Comparison of ENCODE assay signal across 8 cellular contexts in genomic region chr1:227316941-227317540, GRCh38. TPM values are rescaled to one million over a fixed set of nuclear protein-coding genes. Genes with fewer than 3 reads are reported as not detected.
DNase-seq lines count a peak whose midpoint lies in the region; ATAC-seq and TF ChIP-seq lines count a peak whose summit lies in the region.

No MANE protein-coding gene starts in this region.

- H3K9me3 Mint-ChIP-seq in endothelial cell (ENCODE audit: unreplicated experiment) (no peaks in the 10 kb centered on the region), nephron progenitor cell (no peaks in the 10 kb centered on the region)

- H3K36me3 Mint-ChIP-seq in endothelial cell (ENCODE audit: low read depth, unreplicated experiment) (peaks cover 4% of the 10 kb centered on the region), nephron progenitor cell (ENCODE audit: low read depth) (peaks cover 6% of the 10 kb centered on the region)

- H3K27ac Mint-ChIP-seq in endothelial cell (ENCODE audit: unreplicated experiment) (peak overlapping the region; percentile 85), nephron progenitor cell (peak overlapping the region; percentile 98)

- ATAC-seq in GM18909 (IDR thresholded peaks at IDR 0.05; ENCODE audit: poor library complexity, unreplicated experiment) = no peak
- ATAC-seq in HG03045 (IDR thresholded peaks at IDR 0.05; ENCODE audit: unreplicated experiment) = no peak

- H3K27me3 Mint-ChIP-seq in endothelial cell (ENCODE audit: unreplicated experiment) = peaks cover 3% of the 10 kb centered on the region
- H3K27me3 Mint-ChIP-seq in nephron progenitor cell (ENCODE audit: low read depth, poor library complexity) = peaks cover 15% of the 10 kb centered on the region

- peak overlapping the region; percentile 98 for H3K4me3 Mint-ChIP-seq in endothelial cell (ENCODE audit: unreplicated experiment)
- H3K4me3 Mint-ChIP-seq in nephron progenitor cell = peak overlapping the region; percentile 100

- no peak for TF ChIP-seq CTCF in endothelial cell (IDR thresholded peaks at IDR 0.05; ENCODE audit: unreplicated experiment)
- no peak for TF ChIP-seq CTCF in nephron progenitor cell (IDR thresholded peaks at IDR 0.05)

- peaks cover 14% of the 10 kb centered on the region for H3K4me1 Mint-ChIP-seq in endothelial cell (ENCODE audit: unreplicated experiment)
- H3K4me1 Mint-ChIP-seq in nephron progenitor cell = peaks cover 41% of the 10 kb centered on the region

- DNase-seq in NCI-H2107 treated with DMSO at 0.1 percent for 48 hours (lab: John Stamatoyannopoulos, UW; ENCODE audit: unreplicated experiment) (peak; percentile 52), NCI-H2107 (lab: John Stamatoyannopoulos, UW) (no peak), RKO (ENCODE audit: low spot score) (peak; percentile 80), endothelial cell (ENCODE audit: low spot score) (no peak), nephron progenitor cell (no peak), activated gamma-delta T cell (lab: John Stamatoyannopoulos, UW) (no peak)

RNA-seq across cellular contexts. Expression of gene CDC42BPA, which starts 1.3 kb away (rescaled TPM):
- 41.4 TPM for total RNA-seq in endothelial cell (ENCODE audit: unreplicated experiment)

Comparison
In these comparisons a context has a peak if more than half of its experiments do, and no peak if none do; other contexts are left out.
1. DNase-seq: peak in NCI-H2107 treated with DMSO at 0.1 percent for 48 hours (single experiment) and RKO (single experiment); none in NCI-H2107 (single experiment), endothelial cell (single experiment), nephron progenitor cell (single experiment) and activated gamma-delta T cell (single experiment).